1 cellular context compared by ENCODE assay signal in genomic region chr19:29798783-29799182, GRCh38.
TF ChIP-seq lines count a peak whose summit lies in the region.

No MANE protein-coding gene starts in this region.

TF ChIP-seq in GM23338, 12 proteins besides CTCF, POLR2A, EP300 and RAD21 (continued from another document):
- no peak for TF ChIP-seq REST (IDR thresholded peaks at IDR 0.05; ENCODE audit: unreplicated experiment)
